Comparison of ENCODE assay signal across 1 cellular context in the genomic region with DNA sequence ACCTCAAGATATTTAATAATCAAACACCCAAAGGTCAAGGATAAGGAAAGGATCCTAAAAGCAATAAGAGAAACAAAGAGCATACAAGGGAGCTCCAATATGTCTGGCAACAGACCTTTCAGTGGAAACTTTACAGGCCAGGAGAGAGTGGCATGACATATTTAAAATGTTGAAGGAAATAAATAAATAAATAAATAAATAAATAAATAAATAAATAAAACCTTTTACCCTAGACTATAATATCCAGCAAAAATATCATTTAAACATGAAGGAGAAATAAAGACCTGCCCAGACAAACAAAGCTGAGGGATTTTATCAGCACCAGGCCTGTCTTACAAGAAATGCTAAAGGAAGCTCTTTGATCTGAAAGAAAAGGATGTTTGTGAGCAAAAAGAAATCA.
TF ChIP-seq lines count a peak whose summit lies in the region.

No MANE protein-coding gene starts in this region.

TF ChIP-seq in HEK293, 187 proteins besides CTCF, POLR2A, EP300 and RAD21 (continued from another document and continues in another):
- TF ChIP-seq, protein P1, sequence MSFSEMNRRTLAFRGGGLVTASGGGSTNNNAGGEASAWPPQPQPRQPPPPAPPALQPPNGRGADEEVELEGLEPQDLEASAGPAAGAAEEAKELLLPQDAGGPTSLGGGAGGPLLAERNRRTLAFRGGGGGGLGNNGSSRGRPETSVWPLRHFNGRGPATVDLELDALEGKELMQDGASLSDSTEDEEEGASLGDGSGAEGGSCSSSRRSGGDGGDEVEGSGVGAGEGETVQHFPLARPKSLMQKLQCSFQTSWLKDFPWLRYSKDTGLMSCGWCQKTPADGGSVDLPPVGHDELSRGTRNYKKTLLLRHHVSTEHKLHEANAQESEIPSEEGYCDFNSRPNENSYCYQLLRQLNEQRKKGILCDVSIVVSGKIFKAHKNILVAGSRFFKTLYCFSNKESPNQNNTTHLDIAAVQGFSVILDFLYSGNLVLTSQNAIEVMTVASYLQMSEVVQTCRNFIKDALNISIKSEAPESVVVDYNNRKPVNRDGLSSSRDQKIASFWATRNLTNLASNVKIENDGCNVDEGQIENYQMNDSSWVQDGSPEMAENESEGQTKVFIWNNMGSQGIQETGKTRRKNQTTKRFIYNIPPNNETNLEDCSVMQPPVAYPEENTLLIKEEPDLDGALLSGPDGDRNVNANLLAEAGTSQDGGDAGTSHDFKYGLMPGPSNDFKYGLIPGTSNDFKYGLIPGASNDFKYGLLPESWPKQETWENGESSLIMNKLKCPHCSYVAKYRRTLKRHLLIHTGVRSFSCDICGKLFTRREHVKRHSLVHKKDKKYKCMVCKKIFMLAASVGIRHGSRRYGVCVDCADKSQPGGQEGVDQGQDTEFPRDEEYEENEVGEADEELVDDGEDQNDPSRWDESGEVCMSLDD (tag by site-specific recombination; IDR thresholded peaks at IDR 0.05) = no peak
- TF ChIP-seq, protein P2, sequence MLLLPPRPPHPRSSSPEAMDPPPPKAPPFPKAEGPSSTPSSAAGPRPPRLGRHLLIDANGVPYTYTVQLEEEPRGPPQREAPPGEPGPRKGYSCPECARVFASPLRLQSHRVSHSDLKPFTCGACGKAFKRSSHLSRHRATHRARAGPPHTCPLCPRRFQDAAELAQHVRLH (tag by site-specific recombination; IDR thresholded peaks at IDR 0.05) = 0 out of 2 replicates have a peak, but pooled peaks have one; percentile 21
- peak; percentile 80 for TF ChIP-seq ZNF140 (tag by site-specific recombination; IDR thresholded peaks at IDR 0.05)
- TF ChIP-seq ZNF426 (tag by site-specific recombination; IDR thresholded peaks at IDR 0.05) = peak; percentile 80
- TF ChIP-seq ZNF621 (tag by site-specific recombination; IDR thresholded peaks at IDR 0.05) = no peak
- TF ChIP-seq ZNF138 (tag by site-specific recombination; IDR thresholded peaks at IDR 0.05; ENCODE audit: borderline replicate concordance) = 0 out of 2 replicates have a peak, but pooled peaks have one; percentile 59
- TF ChIP-seq, protein P3, sequence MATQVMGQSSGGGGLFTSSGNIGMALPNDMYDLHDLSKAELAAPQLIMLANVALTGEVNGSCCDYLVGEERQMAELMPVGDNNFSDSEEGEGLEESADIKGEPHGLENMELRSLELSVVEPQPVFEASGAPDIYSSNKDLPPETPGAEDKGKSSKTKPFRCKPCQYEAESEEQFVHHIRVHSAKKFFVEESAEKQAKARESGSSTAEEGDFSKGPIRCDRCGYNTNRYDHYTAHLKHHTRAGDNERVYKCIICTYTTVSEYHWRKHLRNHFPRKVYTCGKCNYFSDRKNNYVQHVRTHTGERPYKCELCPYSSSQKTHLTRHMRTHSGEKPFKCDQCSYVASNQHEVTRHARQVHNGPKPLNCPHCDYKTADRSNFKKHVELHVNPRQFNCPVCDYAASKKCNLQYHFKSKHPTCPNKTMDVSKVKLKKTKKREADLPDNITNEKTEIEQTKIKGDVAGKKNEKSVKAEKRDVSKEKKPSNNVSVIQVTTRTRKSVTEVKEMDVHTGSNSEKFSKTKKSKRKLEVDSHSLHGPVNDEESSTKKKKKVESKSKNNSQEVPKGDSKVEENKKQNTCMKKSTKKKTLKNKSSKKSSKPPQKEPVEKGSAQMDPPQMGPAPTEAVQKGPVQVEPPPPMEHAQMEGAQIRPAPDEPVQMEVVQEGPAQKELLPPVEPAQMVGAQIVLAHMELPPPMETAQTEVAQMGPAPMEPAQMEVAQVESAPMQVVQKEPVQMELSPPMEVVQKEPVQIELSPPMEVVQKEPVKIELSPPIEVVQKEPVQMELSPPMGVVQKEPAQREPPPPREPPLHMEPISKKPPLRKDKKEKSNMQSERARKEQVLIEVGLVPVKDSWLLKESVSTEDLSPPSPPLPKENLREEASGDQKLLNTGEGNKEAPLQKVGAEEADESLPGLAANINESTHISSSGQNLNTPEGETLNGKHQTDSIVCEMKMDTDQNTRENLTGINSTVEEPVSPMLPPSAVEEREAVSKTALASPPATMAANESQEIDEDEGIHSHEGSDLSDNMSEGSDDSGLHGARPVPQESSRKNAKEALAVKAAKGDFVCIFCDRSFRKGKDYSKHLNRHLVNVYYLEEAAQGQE (tag by site-specific recombination; IDR thresholded peaks at IDR 0.05) = peak; percentile 17; the same call in 1 of the 2 replicates
- peak; percentile 82; the same call in 1 of the 2 replicates for TF ChIP-seq ZNF394 (tag by site-specific recombination; IDR thresholded peaks at IDR 0.05; ENCODE audit: borderline replicate concordance)
- TF ChIP-seq, protein P4, sequence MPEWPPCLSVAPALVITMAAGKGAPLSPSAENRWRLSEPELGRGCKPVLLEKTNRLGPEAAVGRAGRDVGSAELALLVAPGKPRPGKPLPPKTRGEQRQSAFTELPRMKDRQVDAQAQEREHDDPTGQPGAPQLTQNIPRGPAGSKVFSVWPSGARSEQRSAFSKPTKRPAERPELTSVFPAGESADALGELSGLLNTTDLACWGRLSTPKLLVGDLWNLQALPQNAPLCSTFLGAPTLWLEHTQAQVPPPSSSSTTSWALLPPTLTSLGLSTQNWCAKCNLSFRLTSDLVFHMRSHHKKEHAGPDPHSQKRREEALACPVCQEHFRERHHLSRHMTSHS (tag by site-specific recombination; IDR thresholded peaks at IDR 0.05) = no peak
- TF ChIP-seq GLIS2 (tag by site-specific recombination; IDR thresholded peaks at IDR 0.05) = no peak
- TF ChIP-seq ZNF501 (tag by site-specific recombination; IDR thresholded peaks at IDR 0.05) = peak; percentile 42; the same call in 1 of the 2 replicates
- TF ChIP-seq, protein P5, sequence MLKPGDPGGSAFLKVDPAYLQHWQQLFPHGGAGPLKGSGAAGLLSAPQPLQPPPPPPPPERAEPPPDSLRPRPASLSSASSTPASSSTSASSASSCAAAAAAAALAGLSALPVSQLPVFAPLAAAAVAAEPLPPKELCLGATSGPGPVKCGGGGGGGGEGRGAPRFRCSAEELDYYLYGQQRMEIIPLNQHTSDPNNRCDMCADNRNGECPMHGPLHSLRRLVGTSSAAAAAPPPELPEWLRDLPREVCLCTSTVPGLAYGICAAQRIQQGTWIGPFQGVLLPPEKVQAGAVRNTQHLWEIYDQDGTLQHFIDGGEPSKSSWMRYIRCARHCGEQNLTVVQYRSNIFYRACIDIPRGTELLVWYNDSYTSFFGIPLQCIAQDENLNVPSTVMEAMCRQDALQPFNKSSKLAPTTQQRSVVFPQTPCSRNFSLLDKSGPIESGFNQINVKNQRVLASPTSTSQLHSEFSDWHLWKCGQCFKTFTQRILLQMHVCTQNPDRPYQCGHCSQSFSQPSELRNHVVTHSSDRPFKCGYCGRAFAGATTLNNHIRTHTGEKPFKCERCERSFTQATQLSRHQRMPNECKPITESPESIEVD (tag by site-specific recombination; IDR thresholded peaks at IDR 0.05) = no peak
- peak; percentile 78 for TF ChIP-seq ZNF555 (tag by site-specific recombination; conservative IDR thresholded peaks at IDR 0.05)
- TF ChIP-seq, protein P6, sequence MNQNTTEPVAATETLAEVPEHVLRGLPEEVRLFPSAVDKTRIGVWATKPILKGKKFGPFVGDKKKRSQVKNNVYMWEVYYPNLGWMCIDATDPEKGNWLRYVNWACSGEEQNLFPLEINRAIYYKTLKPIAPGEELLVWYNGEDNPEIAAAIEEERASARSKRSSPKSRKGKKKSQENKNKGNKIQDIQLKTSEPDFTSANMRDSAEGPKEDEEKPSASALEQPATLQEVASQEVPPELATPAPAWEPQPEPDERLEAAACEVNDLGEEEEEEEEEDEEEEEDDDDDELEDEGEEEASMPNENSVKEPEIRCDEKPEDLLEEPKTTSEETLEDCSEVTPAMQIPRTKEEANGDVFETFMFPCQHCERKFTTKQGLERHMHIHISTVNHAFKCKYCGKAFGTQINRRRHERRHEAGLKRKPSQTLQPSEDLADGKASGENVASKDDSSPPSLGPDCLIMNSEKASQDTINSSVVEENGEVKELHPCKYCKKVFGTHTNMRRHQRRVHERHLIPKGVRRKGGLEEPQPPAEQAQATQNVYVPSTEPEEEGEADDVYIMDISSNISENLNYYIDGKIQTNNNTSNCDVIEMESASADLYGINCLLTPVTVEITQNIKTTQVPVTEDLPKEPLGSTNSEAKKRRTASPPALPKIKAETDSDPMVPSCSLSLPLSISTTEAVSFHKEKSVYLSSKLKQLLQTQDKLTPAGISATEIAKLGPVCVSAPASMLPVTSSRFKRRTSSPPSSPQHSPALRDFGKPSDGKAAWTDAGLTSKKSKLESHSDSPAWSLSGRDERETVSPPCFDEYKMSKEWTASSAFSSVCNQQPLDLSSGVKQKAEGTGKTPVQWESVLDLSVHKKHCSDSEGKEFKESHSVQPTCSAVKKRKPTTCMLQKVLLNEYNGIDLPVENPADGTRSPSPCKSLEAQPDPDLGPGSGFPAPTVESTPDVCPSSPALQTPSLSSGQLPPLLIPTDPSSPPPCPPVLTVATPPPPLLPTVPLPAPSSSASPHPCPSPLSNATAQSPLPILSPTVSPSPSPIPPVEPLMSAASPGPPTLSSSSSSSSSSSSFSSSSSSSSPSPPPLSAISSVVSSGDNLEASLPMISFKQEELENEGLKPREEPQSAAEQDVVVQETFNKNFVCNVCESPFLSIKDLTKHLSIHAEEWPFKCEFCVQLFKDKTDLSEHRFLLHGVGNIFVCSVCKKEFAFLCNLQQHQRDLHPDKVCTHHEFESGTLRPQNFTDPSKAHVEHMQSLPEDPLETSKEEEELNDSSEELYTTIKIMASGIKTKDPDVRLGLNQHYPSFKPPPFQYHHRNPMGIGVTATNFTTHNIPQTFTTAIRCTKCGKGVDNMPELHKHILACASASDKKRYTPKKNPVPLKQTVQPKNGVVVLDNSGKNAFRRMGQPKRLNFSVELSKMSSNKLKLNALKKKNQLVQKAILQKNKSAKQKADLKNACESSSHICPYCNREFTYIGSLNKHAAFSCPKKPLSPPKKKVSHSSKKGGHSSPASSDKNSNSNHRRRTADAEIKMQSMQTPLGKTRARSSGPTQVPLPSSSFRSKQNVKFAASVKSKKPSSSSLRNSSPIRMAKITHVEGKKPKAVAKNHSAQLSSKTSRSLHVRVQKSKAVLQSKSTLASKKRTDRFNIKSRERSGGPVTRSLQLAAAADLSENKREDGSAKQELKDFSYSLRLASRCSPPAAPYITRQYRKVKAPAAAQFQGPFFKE (tag by site-specific recombination; IDR thresholded peaks at IDR 0.05; ENCODE audit: borderline replicate concordance) = no peak
- no peak for TF ChIP-seq ZNF768 (tag by site-specific recombination; IDR thresholded peaks at IDR 0.05)
- TF ChIP-seq ZNF132 (tag by site-specific recombination; IDR thresholded peaks at IDR 0.05; ENCODE audit: borderline replicate concordance) = no peak
- TF ChIP-seq ZNF354C (tag by site-specific recombination; IDR thresholded peaks at IDR 0.05; ENCODE audit: borderline replicate concordance, low read depth) = 0 out of 2 replicates have a peak, but pooled peaks have one; percentile 45
- TF ChIP-seq ZNF266 (tag by site-specific recombination; IDR thresholded peaks at IDR 0.05; ENCODE audit: low read depth) = peak; percentile 57; the same call in 1 of the 2 replicates
- peak; percentile 49; the same call in 1 of the 2 replicates for TF ChIP-seq ZBTB8A (tag by site-specific recombination; IDR thresholded peaks at IDR 0.05)
- TF ChIP-seq ZNF623 (tag by site-specific recombination; IDR thresholded peaks at IDR 0.05) = peak; percentile 62
- TF ChIP-seq, protein P7, sequence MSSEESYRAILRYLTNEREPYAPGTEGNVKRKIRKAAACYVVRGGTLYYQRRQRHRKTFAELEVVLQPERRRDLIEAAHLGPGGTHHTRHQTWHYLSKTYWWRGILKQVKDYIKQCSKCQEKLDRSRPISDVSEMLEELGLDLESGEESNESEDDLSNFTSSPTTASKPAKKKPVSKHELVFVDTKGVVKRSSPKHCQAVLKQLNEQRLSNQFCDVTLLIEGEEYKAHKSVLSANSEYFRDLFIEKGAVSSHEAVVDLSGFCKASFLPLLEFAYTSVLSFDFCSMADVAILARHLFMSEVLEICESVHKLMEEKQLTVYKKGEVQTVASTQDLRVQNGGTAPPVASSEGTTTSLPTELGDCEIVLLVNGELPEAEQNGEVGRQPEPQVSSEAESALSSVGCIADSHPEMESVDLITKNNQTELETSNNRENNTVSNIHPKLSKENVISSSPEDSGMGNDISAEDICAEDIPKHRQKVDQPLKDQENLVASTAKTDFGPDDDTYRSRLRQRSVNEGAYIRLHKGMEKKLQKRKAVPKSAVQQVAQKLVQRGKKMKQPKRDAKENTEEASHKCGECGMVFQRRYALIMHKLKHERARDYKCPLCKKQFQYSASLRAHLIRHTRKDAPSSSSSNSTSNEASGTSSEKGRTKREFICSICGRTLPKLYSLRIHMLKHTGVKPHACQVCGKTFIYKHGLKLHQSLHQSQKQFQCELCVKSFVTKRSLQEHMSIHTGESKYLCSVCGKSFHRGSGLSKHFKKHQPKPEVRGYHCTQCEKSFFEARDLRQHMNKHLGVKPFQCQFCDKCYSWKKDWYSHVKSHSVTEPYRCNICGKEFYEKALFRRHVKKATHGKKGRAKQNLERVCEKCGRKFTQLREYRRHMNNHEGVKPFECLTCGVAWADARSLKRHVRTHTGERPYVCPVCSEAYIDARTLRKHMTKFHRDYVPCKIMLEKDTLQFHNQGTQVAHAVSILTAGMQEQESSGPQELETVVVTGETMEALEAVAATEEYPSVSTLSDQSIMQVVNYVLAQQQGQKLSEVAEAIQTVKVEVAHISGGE (tag by site-specific recombination; conservative IDR thresholded peaks at IDR 0.05; ENCODE audit: low read depth) = peak; percentile 74
- no peak for TF ChIP-seq HOXD13 (CRISPR knock-in tag; IDR thresholded peaks at IDR 0.05; ENCODE audit: borderline replicate concordance)
- TF ChIP-seq, protein P8, sequence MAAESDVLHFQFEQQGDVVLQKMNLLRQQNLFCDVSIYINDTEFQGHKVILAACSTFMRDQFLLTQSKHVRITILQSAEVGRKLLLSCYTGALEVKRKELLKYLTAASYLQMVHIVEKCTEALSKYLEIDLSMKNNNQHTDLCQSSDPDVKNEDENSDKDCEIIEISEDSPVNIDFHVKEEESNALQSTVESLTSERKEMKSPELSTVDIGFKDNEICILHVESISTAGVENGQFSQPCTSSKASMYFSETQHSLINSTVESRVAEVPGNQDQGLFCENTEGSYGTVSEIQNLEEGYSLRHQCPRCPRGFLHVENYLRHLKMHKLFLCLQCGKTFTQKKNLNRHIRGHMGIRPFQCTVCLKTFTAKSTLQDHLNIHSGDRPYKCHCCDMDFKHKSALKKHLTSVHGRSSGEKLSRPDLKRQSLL (tag by site-specific recombination; IDR thresholded peaks at IDR 0.05) = no peak
- no peak for TF ChIP-seq KLF1 (tag by site-specific recombination; IDR thresholded peaks at IDR 0.05)
- TF ChIP-seq, protein P9, sequence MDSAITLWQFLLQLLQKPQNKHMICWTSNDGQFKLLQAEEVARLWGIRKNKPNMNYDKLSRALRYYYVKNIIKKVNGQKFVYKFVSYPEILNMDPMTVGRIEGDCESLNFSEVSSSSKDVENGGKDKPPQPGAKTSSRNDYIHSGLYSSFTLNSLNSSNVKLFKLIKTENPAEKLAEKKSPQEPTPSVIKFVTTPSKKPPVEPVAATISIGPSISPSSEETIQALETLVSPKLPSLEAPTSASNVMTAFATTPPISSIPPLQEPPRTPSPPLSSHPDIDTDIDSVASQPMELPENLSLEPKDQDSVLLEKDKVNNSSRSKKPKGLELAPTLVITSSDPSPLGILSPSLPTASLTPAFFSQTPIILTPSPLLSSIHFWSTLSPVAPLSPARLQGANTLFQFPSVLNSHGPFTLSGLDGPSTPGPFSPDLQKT (IDR thresholded peaks at IDR 0.05; ENCODE audit: borderline replicate concordance, low read depth, low read length) = no peak
